ENCODE assay signal across 19 cellular contexts in genomic region chr13:74259641-74260040, GRCh38.
A peak's percentile ranks its signal among the peaks of the same experiment; 100 is the strongest.
DNase-seq lines count a peak whose midpoint lies in the region; ATAC-seq and TF ChIP-seq lines count a peak whose summit lies in the region.
"Had no signal": no experiment of that assay in that cellular context is flagged by ENCODE, and none has a peak within 500 bp of the region (broad histone marks: within the 10 kb centered on the region; RNA-seq: fewer than 3 reads in every experiment).

No MANE protein-coding gene starts in this region.

- peaks cover 55 to 69% (median 69%) of the 10 kb centered on the region in 3 donors for H3K4me1 Mint-ChIP-seq in CD8-positive, alpha-beta memory T cell
- peaks cover 53% of the 10 kb centered on the region for H3K4me1 Mint-ChIP-seq in central memory CD8-positive, alpha-beta T cell
- peaks cover 49% of the 10 kb centered on the region for H3K4me1 Mint-ChIP-seq in stimulated activated naive CD8-positive, alpha-beta T cell treated with anti-CD3 and anti-CD28 coated beads, Interleukin-15, amount 100 ng/mL, for 72 hours
- peaks cover 32% of the 10 kb centered on the region for H3K4me1 Mint-ChIP-seq in HFFc6 (ENCODE audit: low read depth)

- H3K4me3 Mint-ChIP-seq in CD8-positive, alpha-beta memory T cell = peak overlapping the region in 4 of 7 donors; percentile 1 to 39 (median 30)
- H3K4me3 Mint-ChIP-seq in central memory CD8-positive, alpha-beta T cell = peak overlapping the region; percentile 33
- peak overlapping the region; percentile 52 to 55 for H3K4me3 Mint-ChIP-seq in stimulated activated naive CD8-positive, alpha-beta T cell treated with anti-CD3 and anti-CD28 coated beads, Interleukin-15, amount 100 ng/mL, for 72 hours
- H3K4me3 Mint-ChIP-seq in HFFc6 = no peak overlapping the region

- peaks cover 41% of the 10 kb centered on the region for H3K4me1 ChIP-seq in CD8-positive, alpha-beta memory T cell (ENCODE audit: insufficient read depth, low read length)

- CTCF ChIA-PET in CD8-positive, alpha-beta memory T cell (lab: Charles Lee) = no interaction called here

- H3K9me3 ChIP-seq in CD8-positive, alpha-beta memory T cell (ENCODE audit: low read length) = no peaks in the 10 kb centered on the region

- H3K9me3 Mint-ChIP-seq in CD8-positive, alpha-beta memory T cell = peaks cover 0 to 11% (median 8%) of the 10 kb centered on the region in 5 donors
- H3K9me3 Mint-ChIP-seq in central memory CD8-positive, alpha-beta T cell = no peaks in the 10 kb centered on the region
- peaks cover 12 to 20% of the 10 kb centered on the region in 2 donors for H3K9me3 Mint-ChIP-seq in stimulated activated naive CD8-positive, alpha-beta T cell treated with anti-CD3 and anti-CD28 coated beads, Interleukin-15, amount 100 ng/mL, for 72 hours
- H3K9me3 Mint-ChIP-seq in HFFc6 = peaks cover 11% of the 10 kb centered on the region

- TF ChIP-seq CTCF in HFFc6 (IDR thresholded peaks at IDR 0.05) (no peak), foreskin fibroblast (IDR thresholded peaks at IDR 0.05; ENCODE audit: low read depth, low read length) (no peak)

- no peaks in the 10 kb centered on the region for H3K36me3 ChIP-seq in CD8-positive, alpha-beta memory T cell (ENCODE audit: insufficient read depth, low read length)

- POLR2A ChIA-PET in CD8-positive, alpha-beta memory T cell (lab: Charles Lee) = no interaction called here

- H3K27me3 ChIP-seq in CD8-positive, alpha-beta memory T cell (ENCODE audit: insufficient read depth, low read length, poor library complexity, severe bottlenecking) = no peaks in the 10 kb centered on the region

- H3K4me3 ChIP-seq in CD8-positive, alpha-beta memory T cell (ENCODE audit: low read length) = no peak overlapping the region
- H3K4me3 ChIP-seq in foreskin fibroblast (ENCODE audit: low read depth in 1 of 2, low read length in 2 of 2) = no peak overlapping the region
- H3K4me3 ChIP-seq: SK-N-MC had no signal

- no peak for DNase-seq in CD8-positive, alpha-beta memory T cell
- DNase-seq in SW480 (ENCODE audit: low spot score) = peak; percentile 8
- no peak for DNase-seq in central memory CD8-positive, alpha-beta T cell (ENCODE audit: low spot score in 2 of 2)
- no peak for DNase-seq in stimulated activated naive CD8-positive, alpha-beta T cell treated with anti-CD3 and anti-CD28 coated beads, Interleukin-15, amount 100 ng/mL, for 72 hours
- DNase-seq in HFFc6 = no peak
- no peak for DNase-seq in foreskin fibroblast
- no peak for DNase-seq in NCI-H1436 (lab: John Stamatoyannopoulos, UW)
- DNase-seq: ACHN, Calu3, DMS53, GOT3, KG1, NCI-H187, NCI-H2107, NCI-H510A, SHP77 had no signal

- H3K36me3 Mint-ChIP-seq in CD8-positive, alpha-beta memory T cell = peaks cover 15 to 32% (median 17%) of the 10 kb centered on the region in 3 donors
- H3K36me3 Mint-ChIP-seq in central memory CD8-positive, alpha-beta T cell (ENCODE audit: insufficient read depth) = peaks cover 25% of the 10 kb centered on the region
- peaks cover 10% of the 10 kb centered on the region for H3K36me3 Mint-ChIP-seq in HFFc6 (ENCODE audit: low read depth)

- peak; percentile 48 for ATAC-seq in central memory CD8-positive, alpha-beta T cell (replicated peaks; ENCODE audit: extremely low read depth, poor library complexity, severe bottlenecking)
- ATAC-seq in stimulated activated naive CD8-positive, alpha-beta T cell treated with anti-CD3 and anti-CD28 coated beads, Interleukin-15, amount 100 ng/mL, for 72 hours = peak; percentile 62
- ATAC-seq: HCT116, HepG2 had no signal

- no peaks in the 10 kb centered on the region for H3K27me3 Mint-ChIP-seq in CD8-positive, alpha-beta memory T cell
- no peaks in the 10 kb centered on the region for H3K27me3 Mint-ChIP-seq in central memory CD8-positive, alpha-beta T cell
- H3K27me3 Mint-ChIP-seq in stimulated activated naive CD8-positive, alpha-beta T cell treated with anti-CD3 and anti-CD28 coated beads, Interleukin-15, amount 100 ng/mL, for 72 hours = no peaks in the 10 kb centered on the region
- peaks cover 2% of the 10 kb centered on the region for H3K27me3 Mint-ChIP-seq in HFFc6 (ENCODE audit: insufficient read depth)

- H3K27ac ChIP-seq in CD8-positive, alpha-beta memory T cell (ENCODE audit: low read depth, low read length) = no peak overlapping the region
- H3K27ac ChIP-seq: SK-N-MC had no signal

- peak overlapping the region in 6 of 8 donors; percentile 24 to 84 (median 54) for H3K27ac Mint-ChIP-seq in CD8-positive, alpha-beta memory T cell
- H3K27ac Mint-ChIP-seq in central memory CD8-positive, alpha-beta T cell (ENCODE audit: low read depth) = peak overlapping the region; percentile 90
- H3K27ac Mint-ChIP-seq in stimulated activated naive CD8-positive, alpha-beta T cell treated with anti-CD3 and anti-CD28 coated beads, Interleukin-15, amount 100 ng/mL, for 72 hours = no peak overlapping the region
- no peak overlapping the region for H3K27ac Mint-ChIP-seq in HFFc6

Comparison
In these comparisons a context has a peak if more than half of its experiments do, and no peak if none do; other contexts are left out.
1. H3K27ac Mint-ChIP-seq: peak in CD8-positive, alpha-beta memory T cell (6 of 8) and central memory CD8-positive, alpha-beta T cell (single experiment); none in stimulated activated naive CD8-positive, alpha-beta T cell treated with anti-CD3 and anti-CD28 coated beads, Interleukin-15, amount 100 ng/mL, for 72 hours (0 of 2) and HFFc6 (single experiment).